Comparison of ENCODE assay signal across 8 cellular contexts in genomic region chr19:21767065-21767800, GRCh38. TPM values are rescaled to one million over a fixed set of nuclear protein-coding genes. Genes with fewer than 3 reads are reported as not detected.
DNase-seq lines count a peak whose midpoint lies in the region; ATAC-seq and TF ChIP-seq lines count a peak whose summit lies in the region.

Gene ZNF100, minus strand, starts transcription at chr19:21767579. Its CDS starts 150 bp downstream, at chr19:21767429.

- H2AK5ac ChIP-seq in trophoblast cell (ENCODE audit: low read length), result peak within 1 kb of the TSS; percentile 82

- peak within 1 kb of the TSS; percentile 98 for H3K4me3 Mint-ChIP-seq in activated naive CD8-positive, alpha-beta T cell treated with anti-CD3 and anti-CD28 coated beads, Interleukin-2, amount 50 U/mL, for 24 hours

- H3K36me3 ChIP-seq in heart left ventricle (peaks cover 0 to 34% (median 24%) of the 10 kb centered on the region in 9 donors), trophoblast cell (ENCODE audit: control insufficient read depth in 1 of 2, insufficient read depth in 2 of 2, low read length in 2 of 2) (peaks cover 9 to 11% of the 10 kb centered on the region in 2 experiments), transverse colon (peaks cover 0 to 14% (median 0%) of the 10 kb centered on the region in 4 donors)

- peak within 1 kb of the TSS; percentile 80 for H3K4me2 ChIP-seq in trophoblast cell (ENCODE audit: low read length)

- TF ChIP-seq CTCF in GM12865 (IDR thresholded peaks at IDR 0.05; ENCODE audit: insufficient read depth, low read depth, low read length, missing control alignments) (no peak), heart left ventricle (IDR thresholded peaks at IDR 0.05) (no peak), transverse colon (IDR thresholded peaks at IDR 0.05) (no peak)

- H4K91ac ChIP-seq in trophoblast cell (ENCODE audit: low read depth, low read length), result peak within 1 kb of the TSS; percentile 84

- peak within 1 kb of the TSS; percentile 78 for H2BK120ac ChIP-seq in trophoblast cell (ENCODE audit: insufficient read depth, low read length, poor library complexity)

- in situ Hi-C loops in transverse colon (cut with MboI; ENCODE audit: low pct_ligation_motif_present in 1 of 4, low pct_unique_long_range_greater_than_20kb in 1 of 4, low sequenced_read_pairs in 3 of 4), result no loop called here

- no peaks in the 10 kb centered on the region for H3K9me3 ChIP-seq in heart left ventricle
- no peaks in the 10 kb centered on the region for H3K9me3 ChIP-seq in trophoblast cell (ENCODE audit: insufficient read depth, low read depth, low read length)
- H3K9me3 ChIP-seq in transverse colon, result no peaks in the 10 kb centered on the region

- 0 to 1% (median 0%) methylated on average over 29 to 35 of the region's 35 CpGs for WGBS in heart left ventricle, 4 donors
- no CpG with 5 or more reads among the region's 35 CpGs for WGBS in trophoblast cell (ENCODE audit: extremely low coverage, insufficient coverage, insufficient read length)
- WGBS in transverse colon (ENCODE audit: low coverage in 1 of 2), 2 donors, result 0% methylated on average over 1 to 29 of the region's 35 CpGs

- H3K4me1 ChIP-seq in heart left ventricle, result peaks cover 0 to 16% (median 6%) of the 10 kb centered on the region in 12 donors
- peaks cover 2 to 6% of the 10 kb centered on the region in 2 experiments for H3K4me1 ChIP-seq in trophoblast cell (ENCODE audit: control insufficient read depth in 1 of 2, insufficient read depth in 2 of 2, low read length in 2 of 2)
- peaks cover 3 to 12% (median 9%) of the 10 kb centered on the region in 4 donors for H3K4me1 ChIP-seq in transverse colon

- H3K27me3 ChIP-seq in heart left ventricle, result no peaks in the 10 kb centered on the region
- H3K27me3 ChIP-seq in trophoblast cell (ENCODE audit: insufficient read depth, low read length), result no peaks in the 10 kb centered on the region
- H3K27me3 ChIP-seq in transverse colon, result no peaks in the 10 kb centered on the region

- peaks cover 39% of the 10 kb centered on the region for H3K36me3 Mint-ChIP-seq in activated naive CD8-positive, alpha-beta T cell treated with anti-CD3 and anti-CD28 coated beads, Interleukin-2, amount 50 U/mL, for 24 hours (ENCODE audit: low read depth)

- peaks cover 9% of the 10 kb centered on the region for H3K79me2 ChIP-seq in trophoblast cell (ENCODE audit: control insufficient read depth, insufficient read depth, low read length, poor library complexity)

- H2BK5ac ChIP-seq in trophoblast cell (ENCODE audit: low read depth, low read length, poor library complexity), result peak within 1 kb of the TSS; percentile 76

- no peak within 1 kb of the TSS for H2BK12ac ChIP-seq in trophoblast cell (ENCODE audit: low read length)

- H3K4ac ChIP-seq in trophoblast cell (ENCODE audit: low read depth, low read length), result peak within 1 kb of the TSS; percentile 90

- H3K79me1 ChIP-seq in trophoblast cell (ENCODE audit: low read length), result peaks cover 6% of the 10 kb centered on the region

- peak within 1 kb of the TSS; percentile 73 for H2AFZ ChIP-seq in trophoblast cell (ENCODE audit: insufficient read depth, low read length, poor library complexity)

- TF ChIP-seq EP300 in transverse colon (IDR thresholded peaks at IDR 0.05; ENCODE audit: low read depth), result no peak

- H3K27ac ChIP-seq in heart left ventricle (peak within 1 kb of the TSS; percentile 71 to 90 (median 84)), trophoblast cell (ENCODE audit: low read depth, low read length) (peak within 1 kb of the TSS; percentile 71), transverse colon (peak within 1 kb of the TSS; percentile 88 to 95 (median 91))

- TF ChIP-seq POLR2A in heart left ventricle (IDR thresholded peaks at IDR 0.05) (peak in 1 of 2 donors; percentile 62), transverse colon (IDR thresholded peaks at IDR 0.05) (peak; percentile 50)

- ATAC-seq in HG02759 (IDR thresholded peaks at IDR 0.05; ENCODE audit: unreplicated experiment) (peak; percentile 96), heart left ventricle (peak; percentile 95 to 99 (median 98))
- peak; percentile 97 for ATAC-seq in activated naive CD8-positive, alpha-beta T cell treated with anti-CD3 and anti-CD28 coated beads, Interleukin-2, amount 50 U/mL, for 24 hours

- H3K23ac ChIP-seq in trophoblast cell (ENCODE audit: low read length), result no peak within 1 kb of the TSS

- H3K27ac Mint-ChIP-seq in activated naive CD8-positive, alpha-beta T cell treated with anti-CD3 and anti-CD28 coated beads, Interleukin-2, amount 50 U/mL, for 24 hours, result peak within 1 kb of the TSS; percentile 90

- peak within 1 kb of the TSS; percentile 52 for H4K12ac ChIP-seq in trophoblast cell (ENCODE audit: low read depth, low read length)

- intact Hi-C loops in heart left ventricle (cut with DNase I), result loop anchor here in 2 of 10 donors (5.0 to 10.0 kb wide), 2 partner anchors 85 to 262 kb away; partner anchors contain the start of gene ZNF429 (in 1 of the 2)
- intact Hi-C loops in transverse colon (cut with DNase I; ENCODE audit: low total_unique reads), result no loop called here

- DNase-seq in GM12865 (ENCODE audit: low read depth), result peak; percentile 96
- DNase-seq in NCI-H1417 (lab: John Stamatoyannopoulos, UW), result peak; percentile 87 to 97 (median 87)
- DNase-seq in SW480 (ENCODE audit: low spot score), result peak; percentile 61
- peak; percentile 86 for DNase-seq in activated naive CD8-positive, alpha-beta T cell treated with anti-CD3 and anti-CD28 coated beads, Interleukin-2, amount 50 U/mL, for 24 hours
- peak; percentile 93 to 97 (median 95) for DNase-seq in heart left ventricle
- peak; percentile 93 to 97 for DNase-seq in trophoblast cell
- peak; percentile 94 for DNase-seq in transverse colon

- peak within 1 kb of the TSS; percentile 87 for H3K18ac ChIP-seq in trophoblast cell (ENCODE audit: low read length)

- H3K27me3 Mint-ChIP-seq in activated naive CD8-positive, alpha-beta T cell treated with anti-CD3 and anti-CD28 coated beads, Interleukin-2, amount 50 U/mL, for 24 hours, result no peaks in the 10 kb centered on the region

- H3K9ac ChIP-seq in trophoblast cell (ENCODE audit: low read length), result peak within 1 kb of the TSS; percentile 70

- no peaks in the 10 kb centered on the region for H3K9me3 Mint-ChIP-seq in activated naive CD8-positive, alpha-beta T cell treated with anti-CD3 and anti-CD28 coated beads, Interleukin-2, amount 50 U/mL, for 24 hours

- H3K14ac ChIP-seq in trophoblast cell (ENCODE audit: low read length), result peak within 1 kb of the TSS; percentile 99

- H3K4me1 Mint-ChIP-seq in activated naive CD8-positive, alpha-beta T cell treated with anti-CD3 and anti-CD28 coated beads, Interleukin-2, amount 50 U/mL, for 24 hours, result peaks cover 39% of the 10 kb centered on the region

- peak within 1 kb of the TSS; percentile 70 for H3K4me3 ChIP-seq in GM12865 (ENCODE audit: low read depth, low read length)
- H3K4me3 ChIP-seq in heart left ventricle, result peak within 1 kb of the TSS; percentile 60 to 95 (median 87)
- H3K4me3 ChIP-seq in trophoblast cell (ENCODE audit: low read depth, low read length), result peak within 1 kb of the TSS; percentile 79
- H3K4me3 ChIP-seq in transverse colon, result peak within 1 kb of the TSS; percentile 29 to 91 (median 84)

- H4K8ac ChIP-seq in trophoblast cell (ENCODE audit: low read depth, low read length), result peak within 1 kb of the TSS; percentile 96

RNA-seq across cellular contexts. Expression of gene ZNF100, which starts in this region (rescaled TPM):
- total RNA-seq in heart left ventricle (1 to 10 TPM; 1.9 to 8.7 (median 5.5) TPM), transverse colon (10 to 100 TPM in 1 of 4 donors, 1 to 10 TPM in 2, under 1 TPM in 1; 0.75 to 24.1 (median 9.0) TPM)
- 1 to 10 TPM; 1.8 to 2.0 TPM for polyA plus RNA-seq in heart left ventricle
- polyA plus RNA-seq in trophoblast cell (2013), result 10.2 and 10.4 TPM in 2 replicates

Comparison
In these comparisons a context has a peak if more than half of its experiments do, and no peak if none do; other contexts are left out.
1. Peak in every context shown above with its lines: DNase-seq, ATAC-seq, H3K4me3 ChIP-seq and H3K27ac ChIP-seq.